In genomic region chr12:81543621-81544139, GRCh38 we compare ENCODE assay signal across 26 cellular contexts.
"Had no signal": no experiment of that assay in that cellular context is flagged by ENCODE, and none has a peak within 500 bp of the region (broad histone marks: within the 10 kb centered on the region; RNA-seq: fewer than 3 reads in every experiment).

No MANE protein-coding gene starts in this region.

- H3K27me3 ChIP-seq: esophagus squamous epithelium, gastrocnemius medialis, heart right ventricle, left lung had no signal

- DNase-seq: cortex of kidney; effector CD8-positive, alpha-beta T cell; effector memory CD8-positive, alpha-beta T cell; endodermal cell; erythroblast; esophagus squamous epithelium; foreskin fibroblast; foreskin melanocyte; gastrocnemius medialis; glutamatergic neuron; head of caudate nucleus; heart right ventricle; hippocampal formation; left cardiac atrium; left lung; left ventricle myocardium superior; lower lobe of right lung; mesenchymal stem cell; mucosa of descending colon; naive B cell; naive thymus-derived CD8-positive, alpha-beta T cell had no signal

- H3K4me3 ChIP-seq: esophagus squamous epithelium, gastrocnemius medialis, heart right ventricle, left lung, lower lobe of right lung, mucosa of descending colon had no signal

- ATAC-seq: effector memory CD8-positive, alpha-beta T cell; esophagus mucosa; gastrocnemius medialis; heart right ventricle; left cardiac atrium; left lung; left ventricle myocardium superior; lower lobe of right lung; mucosa of descending colon; naive thymus-derived CD8-positive, alpha-beta T cell had no signal

- H3K4me1 ChIP-seq: esophagus squamous epithelium, gastrocnemius medialis, heart right ventricle, left lung, lower lobe of right lung had no signal

- H3K36me3 ChIP-seq: esophagus squamous epithelium, gastrocnemius medialis, heart right ventricle, left lung, lower lobe of right lung had no signal

- FAIRE-seq: endometrium, islet of Langerhans, keratinocyte had no signal

- H3K9me3 ChIP-seq: gastrocnemius medialis, heart right ventricle, left lung, lower lobe of right lung, mucosa of descending colon had no signal

- H3K27ac ChIP-seq: epithelial cell of prostate, esophagus squamous epithelium, gastrocnemius medialis, heart right ventricle, left lung, lower lobe of right lung had no signal
